Comparison of ENCODE assay signal across 8 cellular contexts in the genomic region with DNA sequence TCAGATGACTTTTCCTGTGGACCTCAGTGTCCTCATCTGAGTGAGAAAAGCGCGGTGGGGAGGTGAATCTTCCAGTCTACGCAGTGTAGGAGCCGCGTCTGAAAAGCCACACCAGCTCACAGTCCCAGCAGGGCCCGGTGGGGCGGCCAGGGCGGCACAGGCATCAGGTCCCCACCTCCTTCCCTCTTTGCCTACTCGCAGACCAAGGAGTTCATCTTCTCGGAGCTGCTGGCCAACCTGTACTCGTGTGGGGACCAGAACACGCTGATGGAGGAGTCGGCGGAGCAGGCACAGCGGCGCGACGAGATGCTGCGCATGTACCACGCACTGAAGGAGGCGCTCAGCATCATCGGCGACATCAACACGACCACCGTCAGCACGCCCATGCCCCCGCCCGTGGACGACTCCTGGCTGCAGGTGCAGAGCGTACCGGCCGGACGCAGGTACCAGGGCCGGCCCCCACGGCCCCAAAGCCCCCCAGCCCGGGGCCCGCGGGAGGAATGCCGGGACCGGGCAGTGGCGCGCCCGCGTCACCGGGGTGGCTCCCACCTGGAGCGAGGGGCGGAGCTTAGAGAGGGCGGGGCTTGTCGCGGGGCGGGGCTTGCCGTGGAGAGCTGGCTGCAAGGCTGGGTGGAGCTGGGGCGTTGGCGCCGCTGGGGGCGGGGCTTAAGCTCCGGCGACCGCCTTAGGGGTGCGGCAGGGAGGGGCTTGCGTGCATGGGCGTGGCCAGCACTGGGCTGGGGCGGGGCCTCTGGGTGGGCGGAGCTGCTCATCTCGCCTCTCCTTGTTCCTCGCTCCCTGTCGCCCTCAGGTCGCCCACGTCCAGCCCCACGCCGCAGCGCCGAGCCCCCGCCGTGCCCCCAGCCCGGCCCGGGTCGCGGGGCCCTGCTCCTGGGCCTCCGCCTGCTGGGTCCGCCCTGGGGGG. TPM values are rescaled to one million over a fixed set of nuclear protein-coding genes. Genes with fewer than 3 reads are reported as not detected.
DNase-seq lines count a peak whose midpoint lies in the region; ATAC-seq and TF ChIP-seq lines count a peak whose summit lies in the region.

No MANE protein-coding gene starts in this region.

- TF ChIP-seq RAD21 in SK-N-SH (IDR thresholded peaks at IDR 0.05; ENCODE audit: low read length), result no peak

- H3K27ac Mint-ChIP-seq in activated naive CD4-positive, alpha-beta T cell treated with anti-CD3 and anti-CD28 coated beads, Interleukin-2, amount 50 U/mL, for 24 hours, result peak overlapping the region; percentile 17

- H2AFZ ChIP-seq in SK-N-SH (ENCODE audit: low read depth), result no peak overlapping the region

- H3K27me3 ChIP-seq in SK-N-SH (ENCODE audit: insufficient read depth), result no peaks in the 10 kb centered on the region
- H3K27me3 ChIP-seq in psoas muscle (ENCODE audit: insufficient read depth in 3 of 3, low read length in 2 of 3), result peaks cover 0 to 21% (median 11%) of the 10 kb centered on the region in 3 donors
- H3K27me3 ChIP-seq in uterus, result no peaks in the 10 kb centered on the region

- peaks cover 5% of the 10 kb centered on the region for H3K27me3 Mint-ChIP-seq in activated naive CD4-positive, alpha-beta T cell treated with anti-CD3 and anti-CD28 coated beads, Interleukin-2, amount 50 U/mL, for 24 hours

- no peak overlapping the region for H3K9ac ChIP-seq in SK-N-SH

- TF ChIP-seq CTCF in AG10803 (conservative IDR thresholded peaks at IDR 0.05; ENCODE audit: low read length) (no peak), SK-N-SH (IDR thresholded peaks at IDR 0.05) (no peak), psoas muscle (IDR thresholded peaks at IDR 0.05) (no peak), uterus (IDR thresholded peaks at IDR 0.05) (no peak)

- H3K9me2 ChIP-seq in SK-N-SH, result no peaks in the 10 kb centered on the region

- intact Hi-C loops in psoas muscle (cut with DNase I), result loop anchor here in 1 of 2 donors (10.0 kb wide), 1 partner anchor 55 kb away; no protein-coding TSS in a partner anchor
- intact Hi-C loops in uterus (cut with DNase I; ENCODE audit: low total_unique reads), result no loop called here

- H3K27ac ChIP-seq in SK-N-SH (ENCODE audit: low read depth in 2 of 2, low read length in 1 of 2) (no peak overlapping the region; a peak in 1 of 4 replicates), psoas muscle (no peak overlapping the region), uterus (no peak overlapping the region)

- H3K4me2 ChIP-seq in SK-N-SH, result no peak overlapping the region

- H3K4me3 Mint-ChIP-seq in activated naive CD4-positive, alpha-beta T cell treated with anti-CD3 and anti-CD28 coated beads, Interleukin-2, amount 50 U/mL, for 24 hours, result peak overlapping the region; percentile 83

- DNase-seq in AG10803 (ENCODE audit: low read depth) (peak; percentile 55), SK-N-SH (peak; percentile 92), glomerular visceral epithelial cell (ENCODE audit: extremely low spot score) (peak; percentile 50), psoas muscle (peak; percentile 81 to 93), uterus (peak; percentile 65 to 68)

- H3K9me3 Mint-ChIP-seq in activated naive CD4-positive, alpha-beta T cell treated with anti-CD3 and anti-CD28 coated beads, Interleukin-2, amount 50 U/mL, for 24 hours, result no peaks in the 10 kb centered on the region

- TF ChIP-seq EP300 in SK-N-SH (IDR thresholded peaks at IDR 0.05; ENCODE audit: borderline replicate concordance in 1 of 2, low read depth in 1 of 2, low read length in 1 of 2), result no peak

- POLR2A ChIA-PET in SK-N-SH (lab: Yijun Ruan, JAX), result interaction anchor here (0.6 kb wide), 1 partner anchor 9 kb away, joined by 3 read pairs; no protein-coding TSS in a partner anchor

- WGBS in SK-N-SH (ENCODE audit: low lambda C conversion rate), result 85% methylated on average over 35 of the region's 81 CpGs
- WGBS in psoas muscle, 3 donors, result 21 to 30% (median 30%) methylated on average over 60 to 81 of the region's 81 CpGs

- H3K79me2 ChIP-seq in SK-N-SH (ENCODE audit: insufficient read depth), result no peaks in the 10 kb centered on the region

- TF ChIP-seq POLR2A in uterus (IDR thresholded peaks at IDR 0.05), result no peak

- H3K9me3 ChIP-seq in SK-N-SH (no peaks in the 10 kb centered on the region), psoas muscle (no peaks in the 10 kb centered on the region), uterus (no peaks in the 10 kb centered on the region)

- no peaks in the 10 kb centered on the region for H3K36me3 Mint-ChIP-seq in activated naive CD4-positive, alpha-beta T cell treated with anti-CD3 and anti-CD28 coated beads, Interleukin-2, amount 50 U/mL, for 24 hours

- H3K4me1 ChIP-seq in SK-N-SH (ENCODE audit: control insufficient read depth in 1 of 2, insufficient read depth in 2 of 2, low read depth in 1 of 2, low read length in 1 of 2), result peaks cover 12 to 17% of the 10 kb centered on the region in 2 experiments
- H3K4me1 ChIP-seq in psoas muscle, result no peaks in the 10 kb centered on the region
- H3K4me1 ChIP-seq in uterus, result no peaks in the 10 kb centered on the region

- ATAC-seq in GM19025 (IDR thresholded peaks at IDR 0.05; ENCODE audit: low read depth, unreplicated experiment) (peak; percentile 83), HG03342 (IDR thresholded peaks at IDR 0.05; ENCODE audit: unreplicated experiment) (peak; percentile 86), psoas muscle (peak; percentile 82 to 94 (median 90))

- peaks cover 3% of the 10 kb centered on the region for H3F3A ChIP-seq in SK-N-SH (replicated peaks; ENCODE audit: insufficient read depth)

- peaks cover 17% of the 10 kb centered on the region for H3K4me1 Mint-ChIP-seq in activated naive CD4-positive, alpha-beta T cell treated with anti-CD3 and anti-CD28 coated beads, Interleukin-2, amount 50 U/mL, for 24 hours

- no peaks in the 10 kb centered on the region for H4K20me1 ChIP-seq in SK-N-SH (ENCODE audit: insufficient read depth)

- H3K36me3 ChIP-seq in SK-N-SH (replicated peaks in 1 of 2; ENCODE audit: control insufficient read depth in 1 of 2, insufficient read depth in 2 of 2, low read length in 1 of 2) (peaks cover 0 to 7% of the 10 kb centered on the region in 2 experiments), psoas muscle (ENCODE audit: insufficient read depth in 1 of 2, low read depth in 1 of 2) (no peaks in the 10 kb centered on the region), uterus (no peaks in the 10 kb centered on the region)

- H3K4me3 ChIP-seq in AG10803 (ENCODE audit: low read length) (no peak overlapping the region), SK-N-SH (ENCODE audit: low read depth in 2 of 2, low read length in 1 of 2) (no peak overlapping the region), psoas muscle (peak overlapping the region; percentile 44), uterus (no peak overlapping the region)

- CTCF ChIA-PET in SK-N-SH (lab: Yijun Ruan, JAX), result interaction anchor here (0.8 to 1.3 kb wide), 2 partner anchors 42 to 45 kb away, joined by 3 read pairs; no protein-coding TSS in a partner anchor

TF ChIP-seq in SK-N-SH, 30 proteins besides CTCF, POLR2A, EP300 and RAD21 (continues in another document):
- TF ChIP-seq CHD2 (IDR thresholded peaks at IDR 0.05; ENCODE audit: low read length, partially characterized antibody) (no peak), MXI1 (IDR thresholded peaks at IDR 0.05; ENCODE audit: low read depth, low read length) (no peak), MEF2A (IDR thresholded peaks at IDR 0.05; ENCODE audit: borderline replicate concordance, low read depth) (no peak), POLR2AphosphoS5 (IDR thresholded peaks at IDR 0.05; ENCODE audit: low read depth, low read length) (no peak)
- TF ChIP-seq, protein P1, sequence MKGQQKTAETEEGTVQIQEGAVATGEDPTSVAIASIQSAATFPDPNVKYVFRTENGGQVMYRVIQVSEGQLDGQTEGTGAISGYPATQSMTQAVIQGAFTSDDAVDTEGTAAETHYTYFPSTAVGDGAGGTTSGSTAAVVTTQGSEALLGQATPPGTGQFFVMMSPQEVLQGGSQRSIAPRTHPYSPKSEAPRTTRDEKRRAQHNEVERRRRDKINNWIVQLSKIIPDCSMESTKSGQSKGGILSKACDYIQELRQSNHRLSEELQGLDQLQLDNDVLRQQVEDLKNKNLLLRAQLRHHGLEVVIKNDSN (IDR thresholded peaks at IDR 0.05; ENCODE audit: borderline replicate concordance, low read depth), result no peak

RNA-seq across cellular contexts. Expression of a gene that starts 25.6 kb away (rescaled TPM):
- 103 and 120 TPM in 2 replicates for polyA plus RNA-seq in SK-N-SH (2012; rRNA removed)
- polyA plus RNA-seq in SK-N-SH (2012; cell fraction: cytosol; rRNA removed), result 84.7 and 98.3 TPM in 2 replicates
- 156 and 170 TPM in 2 replicates for polyA plus RNA-seq in SK-N-SH (2012; cell fraction: nucleus; rRNA removed)
- 10 to 100 TPM; 63.5 to 85.3 (median 76.7) TPM for total RNA-seq in psoas muscle
- 10 to 100 TPM; 57.2 to 79.4 (median 72.4) TPM for polyA plus RNA-seq in psoas muscle
- 100 to 1,000 TPM in 2 of 4 donors, 10 to 100 TPM in 2; 18.4 to 174 (median 89.9) TPM for total RNA-seq in uterus

RNA-seq across cellular contexts. Expression of a gene that starts 25.9 kb away (rescaled TPM):
- polyA plus RNA-seq in SK-N-SH (2012; rRNA removed) (84.1 and 89.7 TPM in 2 replicates), psoas muscle (10 to 100 TPM; 20.1 to 23.0 (median 22.6) TPM)
- 63.4 and 76.6 TPM in 2 replicates for polyA plus RNA-seq in SK-N-SH (2012; cell fraction: cytosol; rRNA removed)
- 27.7 and 32.2 TPM in 2 replicates for polyA plus RNA-seq in SK-N-SH (2012; cell fraction: nucleus; rRNA removed)
- total RNA-seq in psoas muscle (10 to 100 TPM in 3 of 4 donors, 1 to 10 TPM in 1; 10.0 to 24.7 (median 13.0) TPM), uterus (10 to 100 TPM; 10.3 to 86.1 (median 19.3) TPM)

RNA-seq across cellular contexts. Expression of a gene that starts 47.0 kb away (rescaled TPM):
- polyA plus RNA-seq in SK-N-SH (2012; rRNA removed), result 31.0 and 35.7 TPM in 2 replicates
- 10.3 and 15.7 TPM in 2 replicates for polyA plus RNA-seq in SK-N-SH (2012; cell fraction: cytosol; rRNA removed)
- polyA plus RNA-seq in SK-N-SH (2012; cell fraction: nucleus; rRNA removed), result 167 and 203 TPM in 2 replicates
- total RNA-seq in psoas muscle, result 1 to 10 TPM; 1.2 to 5.4 (median 3.2) TPM
- polyA plus RNA-seq in psoas muscle, result 1 to 10 TPM; 1.1 to 2.4 (median 1.5) TPM
- 10 to 100 TPM in 3 of 4 donors, 1 to 10 TPM in 1; 5.0 to 71.5 (median 31.0) TPM for total RNA-seq in uterus

RNA-seq across cellular contexts. Expression of a gene that starts 58.8 kb away (rescaled TPM):
- polyA plus RNA-seq in SK-N-SH (2012; rRNA removed) (36.6 and 37.0 TPM in 2 replicates), psoas muscle (10 to 100 TPM; 36.2 to 84.7 (median 49.9) TPM)
- polyA plus RNA-seq in SK-N-SH (2012; cell fraction: cytosol; rRNA removed), result 21.4 and 22.4 TPM in 2 replicates
- polyA plus RNA-seq in SK-N-SH (2012; cell fraction: nucleus; rRNA removed), result 98.3 and 112 TPM in 2 replicates
- total RNA-seq in psoas muscle (100 to 1,000 TPM in 3 of 4 donors, 10 to 100 TPM in 1; 86.0 to 119 (median 109) TPM), uterus (100 to 1,000 TPM in 1 of 4 donors, 10 to 100 TPM in 3; 31.3 to 151 (median 52.6) TPM)
